18 cellular contexts compared by ENCODE assay signal in genomic region chr1:189803364-189803763, GRCh38.
DNase-seq lines count a peak whose midpoint lies in the region; ATAC-seq and TF ChIP-seq lines count a peak whose summit lies in the region.
"Had no signal": no experiment of that assay in that cellular context is flagged by ENCODE, and none has a peak within 500 bp of the region (broad histone marks: within the 10 kb centered on the region; RNA-seq: fewer than 3 reads in every experiment).

No MANE protein-coding gene starts in this region.

- H3K27me3 ChIP-seq in H9 (ENCODE audit: insufficient read depth, low read length), result no peaks in the 10 kb centered on the region
- no peaks in the 10 kb centered on the region for H3K27me3 ChIP-seq in prostate gland (replicated peaks; ENCODE audit: insufficient read depth)
- H3K27me3 ChIP-seq: BLaER1 had no signal

- no peak overlapping the region for H3T11ph ChIP-seq in H9 (ENCODE audit: low read length)

- H3K56ac ChIP-seq in H9 (ENCODE audit: insufficient read length, low read depth, low read length), result no peak overlapping the region

- no peak overlapping the region for H3K18ac ChIP-seq in H9 (ENCODE audit: insufficient read length, low read depth, low read length)

- H2BK20ac ChIP-seq in H9 (ENCODE audit: low read depth, low read length, poor library complexity, severe bottlenecking), result no peak overlapping the region

- H3K9me3 Mint-ChIP-seq in H9, result no peaks in the 10 kb centered on the region

- TF ChIP-seq POLR2A in prostate gland (IDR thresholded peaks at IDR 0.05), result no peak

- H3K4me1 Mint-ChIP-seq in H9, result peaks cover 6 to 8% of the 10 kb centered on the region in 2 experiments
- H3K4me1 Mint-ChIP-seq: CD8-positive, alpha-beta memory T cell had no signal

- H3K4me3 Mint-ChIP-seq in H9, result no peak overlapping the region
- H3K4me3 Mint-ChIP-seq: CD8-positive, alpha-beta memory T cell had no signal

- no peaks in the 10 kb centered on the region for H3K36me3 Mint-ChIP-seq in H9 (ENCODE audit: insufficient read depth in 1 of 3, low read depth in 3 of 3)
- H3K36me3 Mint-ChIP-seq: CD8-positive, alpha-beta memory T cell had no signal

- H2AK5ac ChIP-seq in H9 (ENCODE audit: insufficient read length, low read length), result no peak overlapping the region

- no peaks in the 10 kb centered on the region for H3K79me2 ChIP-seq in H9 (ENCODE audit: insufficient read depth, low read length)

- H3K4me3 ChIP-seq in prostate gland, result no peak overlapping the region
- H3K4me3 ChIP-seq: BLaER1, GM12878 had no signal

- intact Hi-C loops in prostate gland (cut with DNase I), result no loop called here

- no peak overlapping the region for H2BK5ac ChIP-seq in H9 (ENCODE audit: insufficient read length, low read length)

- H3K27ac ChIP-seq in H9 (ENCODE audit: insufficient read length, low read depth, low read length) (no peak overlapping the region), prostate gland (no peak overlapping the region)
- H3K27ac ChIP-seq: 22Rv1, BLaER1 had no signal

- no peak overlapping the region for H2AFZ ChIP-seq in H9 (ENCODE audit: low read length)

- TF ChIP-seq CTCF in H9 (conservative IDR thresholded peaks at IDR 0.05) (peak; percentile 47), prostate gland (IDR thresholded peaks at IDR 0.05) (no peak)

- H3K27me3 Mint-ChIP-seq in H9 (ENCODE audit: low read depth), result no peaks in the 10 kb centered on the region; the same call in 1 of the 2 replicates
- H3K27me3 Mint-ChIP-seq: CD8-positive, alpha-beta memory T cell had no signal

- no peak overlapping the region for H2BK15ac ChIP-seq in H9 (ENCODE audit: low read depth, low read length)

- no peak overlapping the region for H2BK12ac ChIP-seq in H9 (ENCODE audit: insufficient read length, low read depth, low read length)

- H3K4ac ChIP-seq in H9 (ENCODE audit: low read depth, low read length), result no peak overlapping the region

- no peak overlapping the region for H4K5ac ChIP-seq in H9 (ENCODE audit: insufficient read length, low read depth, low read length)

- no peaks in the 10 kb centered on the region for H3K79me1 ChIP-seq in H9 (ENCODE audit: insufficient read depth, low read depth, low read length, poor library complexity, severe bottlenecking)

- no CpG with 5 or more reads among the region's 3 CpGs for WGBS in H9 (ENCODE audit: extremely low coverage, insufficient read length, low lambda C conversion rate)
- 43% methylated on average over 2 of the region's 3 CpGs for WGBS in prostate gland

- no peaks in the 10 kb centered on the region for H3K36me3 ChIP-seq in prostate gland
- H3K36me3 ChIP-seq: BLaER1 had no signal

- no peak overlapping the region for H3K14ac ChIP-seq in H9 (ENCODE audit: insufficient read depth, low read length)

- H3K4me1 ChIP-seq in H9 (ENCODE audit: insufficient read depth, low read length), result no peaks in the 10 kb centered on the region; the same call in 1 of the 2 replicates
- no peaks in the 10 kb centered on the region for H3K4me1 ChIP-seq in prostate gland (replicated peaks)

- no peak overlapping the region for H3K27ac Mint-ChIP-seq in H9
- H3K27ac Mint-ChIP-seq: CD8-positive, alpha-beta memory T cell had no signal

- no peak overlapping the region for H4K8ac ChIP-seq in H9 (replicated peaks; ENCODE audit: insufficient read length, low read depth, low read length)

- no peak overlapping the region for H3K23ac ChIP-seq in H9 (ENCODE audit: insufficient read length, low read depth, low read length)

- H4K91ac ChIP-seq in H9 (ENCODE audit: insufficient read length, low read depth, low read length), result no peak overlapping the region

- no peaks in the 10 kb centered on the region for H3K23me2 ChIP-seq in H9 (ENCODE audit: insufficient read length, low read depth, low read length, poor library complexity, severe bottlenecking)

- H4K20me1 ChIP-seq in H9 (ENCODE audit: control insufficient read depth, insufficient read depth, insufficient read length), result no peaks in the 10 kb centered on the region
- H4K20me1 ChIP-seq: BLaER1 had no signal

- DNase-seq in DMS 273 (lab: John Stamatoyannopoulos, UW; ENCODE audit: unreplicated experiment), result peak; percentile 4
- DNase-seq in DMS 273 treated with DMSO at 0.1 percent for 48 hours (lab: John Stamatoyannopoulos, UW), result no peak
- no peak for DNase-seq in H9
- DNase-seq in SK-N-DZ (ENCODE audit: low spot score), result peak; percentile 2
- DNase-seq in iPS-NIHi11 (ENCODE audit: low spot score), result peak; percentile 19
- DNase-seq in NCI-H2081 treated with DMSO at 0.1 percent for 48 hours (lab: John Stamatoyannopoulos, UW), result no peak
- DNase-seq in prostate gland (ENCODE audit: low spot score), result no peak
- DNase-seq: CD8-positive, alpha-beta memory T cell; KG1; NCI-H1105; NCI-H1694 treated with DMSO at 0.1 percent for 48 hours; NCI-H524; PC-3 had no signal

- no peaks in the 10 kb centered on the region for H3K9me3 ChIP-seq in H9 (ENCODE audit: control insufficient read depth, low read depth, low read length)
- H3K9me3 ChIP-seq in prostate gland, result no peaks in the 10 kb centered on the region
- H3K9me3 ChIP-seq: BLaER1 had no signal

- H3K4me2 ChIP-seq in H9 (ENCODE audit: insufficient read depth, insufficient read length, low read length), result no peak overlapping the region
- H3K4me2 ChIP-seq: BLaER1 had no signal

- no peak overlapping the region for H3K9ac ChIP-seq in H9 (ENCODE audit: extremely low read depth, insufficient read length, low read length)
- H3K9ac ChIP-seq: BLaER1 had no signal

- no peak overlapping the region for H2BK120ac ChIP-seq in H9 (ENCODE audit: low read depth, low read length, poor library complexity, severe bottlenecking)

- ATAC-seq in GM21619 (IDR thresholded peaks at IDR 0.05; ENCODE audit: unreplicated experiment), result no peak
- ATAC-seq: GM12878, PC-3, Right ventricle myocardium inferior had no signal

Comparison
In these comparisons a context has a peak if more than half of its experiments do, and no peak if none do; other contexts are left out.
1. DNase-seq: peak in DMS 273 (single experiment), SK-N-DZ (single experiment) and iPS-NIHi11 (single experiment); none in DMS 273 treated with DMSO at 0.1 percent for 48 hours (single experiment), H9 (single experiment), NCI-H2081 treated with DMSO at 0.1 percent for 48 hours (single experiment) and prostate gland (single experiment).